Comparison of ENCODE assay signal across 21 cellular contexts in genomic region chr16:54587176-54587515, GRCh38.
"Had no signal": no experiment of that assay in that cellular context is flagged by ENCODE, and none has a peak within 500 bp of the region (broad histone marks: within the 10 kb centered on the region; RNA-seq: fewer than 3 reads in every experiment).

No MANE protein-coding gene starts in this region.

- H3K36me3 Mint-ChIP-seq: IgD-negative memory B cell had no signal

- DNase-seq: Kasumi-1, MV-4-11, NCI-H1048, NCI-H1105, NCI-H1417, NCI-H1436 treated with DMSO at 0.1 percent for 48 hours, NCI-H1694, NCI-H187 treated with DMSO at 0.1 percent for 48 hours, NCI-H2029 treated with DMSO at 0.1 percent for 48 hours, NCI-H2171 treated with DMSO at 0.1 percent for 48 hours, NCI-H345, NCI-H446 treated with DMSO at 0.1 percent for 48 hours, NCI-H510A treated with DMSO at 0.1 percent for 48 hours, NCI-H526, RPMI8226, SHP77, SK-N-SH had no signal

- ATAC-seq: K562 had no signal

- H3K4me3 ChIP-seq: K562 had no signal

- H3K27ac ChIP-seq: HL-60, KMS-11 had no signal

- H3K4me1 Mint-ChIP-seq: IgD-negative memory B cell had no signal

- H3K9me3 ChIP-seq: SK-N-SH had no signal

- H3K27ac Mint-ChIP-seq: IgD-negative memory B cell had no signal
